8 cellular contexts compared by ENCODE assay signal in the genomic region with DNA sequence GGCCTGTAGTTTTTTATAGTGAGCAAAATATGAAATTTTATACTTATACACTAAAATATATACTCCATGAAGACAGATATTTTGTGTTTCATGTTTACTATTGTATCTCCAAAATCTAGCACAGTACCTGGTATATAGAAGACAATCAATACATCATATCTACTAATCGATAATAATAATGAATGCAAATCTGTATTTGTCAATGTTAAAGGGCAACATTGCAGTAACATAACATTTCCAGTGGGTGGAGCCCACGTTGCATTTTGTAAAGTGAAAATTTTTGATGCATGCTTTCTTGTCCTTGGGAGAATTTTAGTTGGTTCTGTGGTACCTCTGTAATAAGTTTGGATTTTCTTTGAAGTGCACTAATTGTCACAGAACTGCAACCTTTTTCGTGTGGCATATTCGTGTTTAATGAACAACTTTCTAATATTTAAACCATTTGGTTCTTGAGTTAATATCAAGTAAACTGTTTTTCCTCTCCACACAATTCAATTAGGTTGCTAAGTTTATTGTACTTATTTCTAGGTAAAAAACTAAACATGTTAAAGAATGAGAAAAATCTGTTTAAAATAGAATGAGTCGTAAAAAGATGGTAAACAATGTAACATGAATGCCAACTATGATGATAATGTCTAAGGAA. TPM values are rescaled to one million over a fixed set of nuclear protein-coding genes. Genes with fewer than 3 reads are reported as not detected.
DNase-seq lines count a peak whose midpoint lies in the region; ATAC-seq and TF ChIP-seq lines count a peak whose summit lies in the region.

No MANE protein-coding gene starts in this region.

- no peaks in the 10 kb centered on the region for H3K9me3 ChIP-seq in CD4-positive, CD25-positive, alpha-beta regulatory T cell (ENCODE audit: control insufficient read depth in 2 of 2, low read length in 2 of 2)

- no peaks in the 10 kb centered on the region for H3K9me3 Mint-ChIP-seq in CD4-positive, CD25-positive, alpha-beta regulatory T cell
- H3K9me3 Mint-ChIP-seq in nephron = no peaks in the 10 kb centered on the region
- H3K9me3 Mint-ChIP-seq in activated naive CD8-positive, alpha-beta T cell treated with anti-CD3 and anti-CD28 coated beads for 36 hours = no peaks in the 10 kb centered on the region

- H3K36me3 Mint-ChIP-seq in CD4-positive, CD25-positive, alpha-beta regulatory T cell = no peaks in the 10 kb centered on the region
- no peaks in the 10 kb centered on the region for H3K36me3 Mint-ChIP-seq in nephron (ENCODE audit: low read depth)
- H3K36me3 Mint-ChIP-seq in activated naive CD8-positive, alpha-beta T cell treated with anti-CD3 and anti-CD28 coated beads for 36 hours = no peaks in the 10 kb centered on the region

- peak in 2 of 3 donors; percentile 3 to 30 for DNase-seq in CD4-positive, CD25-positive, alpha-beta regulatory T cell
- DNase-seq in GM13977 (ENCODE audit: low spot score) (peak; percentile 19), NCI-H2196 treated with DMSO at 0.1 percent for 48 hours (lab: John Stamatoyannopoulos, UW; ENCODE audit: unreplicated experiment) (peak; percentile 21), cerebellar cortex (ENCODE audit: low spot score) (peak; percentile 30)
- no peak for DNase-seq in activated naive CD8-positive, alpha-beta T cell treated with anti-CD3 and anti-CD28 coated beads for 36 hours
- DNase-seq in stimulated activated CD4-positive, alpha-beta T cell treated with anti-CD3 and anti-CD28 coated beads, Interleukin-4, amount 100 ng/mL, for 24 hours = no peak

- no peaks in the 10 kb centered on the region for H3K27me3 ChIP-seq in CD4-positive, CD25-positive, alpha-beta regulatory T cell (ENCODE audit: control insufficient read depth, insufficient read depth, low read length)

- TF ChIP-seq CTCF in GM13977 (IDR thresholded peaks at IDR 0.05; ENCODE audit: extremely low read depth, insufficient read depth, missing control alignments) (peak; percentile 68), nephron (IDR thresholded peaks at IDR 0.05; ENCODE audit: unreplicated experiment in 3 of 3) (peak; percentile 89 to 96 (median 89))

- H3K4me3 ChIP-seq in CD4-positive, CD25-positive, alpha-beta regulatory T cell (ENCODE audit: low read depth, low read length) = no peak overlapping the region

- H3K4me1 ChIP-seq in CD4-positive, CD25-positive, alpha-beta regulatory T cell (ENCODE audit: control insufficient read depth, insufficient read depth, low read length, poor library complexity, severe bottlenecking) = no peaks in the 10 kb centered on the region

- no peak for ATAC-seq in CD4-positive, CD25-positive, alpha-beta regulatory T cell (ENCODE audit: low read depth in 2 of 2)
- ATAC-seq in GM19324 (IDR thresholded peaks at IDR 0.05; ENCODE audit: low FRiP score, unreplicated experiment) = no peak

- no peak overlapping the region for H3K27ac Mint-ChIP-seq in CD4-positive, CD25-positive, alpha-beta regulatory T cell
- no peak overlapping the region for H3K27ac Mint-ChIP-seq in nephron
- no peak overlapping the region for H3K27ac Mint-ChIP-seq in activated naive CD8-positive, alpha-beta T cell treated with anti-CD3 and anti-CD28 coated beads for 36 hours

- in situ Hi-C loops in GM13977 (cut with MboI; ENCODE audit: low pct_unique_long_range_greater_than_20kb, low sequenced_read_pairs, unreplicated experiment) = no loop called here

- no peaks in the 10 kb centered on the region for H3K27me3 Mint-ChIP-seq in CD4-positive, CD25-positive, alpha-beta regulatory T cell
- peaks cover 4% of the 10 kb centered on the region for H3K27me3 Mint-ChIP-seq in nephron (ENCODE audit: low read depth)
- H3K27me3 Mint-ChIP-seq in activated naive CD8-positive, alpha-beta T cell treated with anti-CD3 and anti-CD28 coated beads for 36 hours = peaks cover 6% of the 10 kb centered on the region

- H3K4me3 Mint-ChIP-seq in CD4-positive, CD25-positive, alpha-beta regulatory T cell = no peak overlapping the region
- no peak overlapping the region for H3K4me3 Mint-ChIP-seq in nephron
- no peak overlapping the region for H3K4me3 Mint-ChIP-seq in activated naive CD8-positive, alpha-beta T cell treated with anti-CD3 and anti-CD28 coated beads for 36 hours

- H3K36me3 ChIP-seq in CD4-positive, CD25-positive, alpha-beta regulatory T cell (ENCODE audit: control insufficient read depth, insufficient read depth, low read length) = no peaks in the 10 kb centered on the region

- H3K4me1 Mint-ChIP-seq in CD4-positive, CD25-positive, alpha-beta regulatory T cell = no peaks in the 10 kb centered on the region
- no peaks in the 10 kb centered on the region for H3K4me1 Mint-ChIP-seq in nephron
- H3K4me1 Mint-ChIP-seq in activated naive CD8-positive, alpha-beta T cell treated with anti-CD3 and anti-CD28 coated beads for 36 hours = no peaks in the 10 kb centered on the region

- no peak overlapping the region for H3K27ac ChIP-seq in CD4-positive, CD25-positive, alpha-beta regulatory T cell (ENCODE audit: insufficient read depth, low read length, poor library complexity, severe bottlenecking)

RNA-seq across cellular contexts. Expression of a gene that starts 47.4 kb away (rescaled TPM):
- 0.15 TPM for total RNA-seq in CD4-positive, CD25-positive, alpha-beta regulatory T cell
- not detected for polyA plus RNA-seq in CD4-positive, CD25-positive, alpha-beta regulatory T cell
- not detected for total RNA-seq in activated naive CD8-positive, alpha-beta T cell treated with anti-CD3 and anti-CD28 coated beads for 36 hours

Comparison
In these comparisons a context has a peak if more than half of its experiments do, and no peak if none do; other contexts are left out.
1. DNase-seq: peak in CD4-positive, CD25-positive, alpha-beta regulatory T cell (2 of 3), GM13977 (single experiment), NCI-H2196 treated with DMSO at 0.1 percent for 48 hours (single experiment) and cerebellar cortex (single experiment); none in activated naive CD8-positive, alpha-beta T cell treated with anti-CD3 and anti-CD28 coated beads for 36 hours (single experiment) and stimulated activated CD4-positive, alpha-beta T cell treated with anti-CD3 and anti-CD28 coated beads, Interleukin-4, amount 100 ng/mL, for 24 hours (single experiment).